In the genomic region with DNA sequence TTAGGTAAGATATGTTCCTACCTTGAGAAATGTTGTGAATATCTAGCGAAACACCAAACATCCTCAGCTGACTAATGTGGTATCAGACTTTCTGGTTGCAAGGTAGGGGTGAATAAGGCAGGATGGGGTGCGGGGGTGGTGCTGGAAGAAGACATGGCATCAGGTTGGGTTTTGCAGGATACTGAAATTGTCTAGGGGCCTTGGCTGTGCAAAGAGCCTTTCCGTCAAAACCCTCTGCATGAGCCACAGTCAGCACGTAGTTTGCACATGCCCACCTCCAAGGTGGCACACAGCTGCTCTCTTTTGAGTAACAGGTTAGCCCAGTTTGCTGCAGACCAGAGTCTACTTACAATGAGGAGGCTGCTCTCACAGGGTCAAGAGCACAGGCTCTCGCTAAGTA, we compare ENCODE assay signal across 13 cellular contexts. TPM values are rescaled to one million over a fixed set of nuclear protein-coding genes. Genes with fewer than 3 reads are reported as not detected.
A peak's percentile ranks its signal among the peaks of the same experiment; 100 is the strongest.
DNase-seq lines count a peak whose midpoint lies in the region; TF ChIP-seq lines count a peak whose summit lies in the region.
"Had no signal": no experiment of that assay in that cellular context is flagged by ENCODE, and none has a peak within 500 bp of the region (broad histone marks: within the 10 kb centered on the region; RNA-seq: fewer than 3 reads in every experiment).

No MANE protein-coding gene starts in this region.

- no peak for TF ChIP-seq CTCF in smooth muscle cell (IDR thresholded peaks at IDR 0.05; ENCODE audit: borderline replicate concordance, insufficient read depth, poor library complexity, severe bottlenecking)
- TF ChIP-seq CTCF in vagina (IDR thresholded peaks at IDR 0.05): no peak

- peak overlapping the region; percentile 48 to 94 (median 86) for H3K27ac Mint-ChIP-seq in CD8-positive, alpha-beta memory T cell
- peak overlapping the region; percentile 95 for H3K27ac Mint-ChIP-seq in activated CD4-positive, alpha-beta T cell treated with anti-CD3 and anti-CD28 coated beads, Interleukin-2, amount 10 ng/mL, durations not matched to agents 24 days and 14 days
- H3K27ac Mint-ChIP-seq in activated naive CD4-positive, alpha-beta T cell treated with anti-CD3 and anti-CD28 coated beads, Interleukin-2, amount 50 U/mL, for 24 hours: peak overlapping the region; percentile 100

- WGBS in smooth muscle cell (ENCODE audit: low lambda C conversion rate): 99% methylated on average over 5 of the region's 5 CpGs

- no peaks in the 10 kb centered on the region for H3K27me3 ChIP-seq in CD8-positive, alpha-beta memory T cell (ENCODE audit: insufficient read depth, low read length, poor library complexity, severe bottlenecking)
- H3K27me3 ChIP-seq in smooth muscle cell (ENCODE audit: low read depth): no peaks in the 10 kb centered on the region
- no peaks in the 10 kb centered on the region for H3K27me3 ChIP-seq in vagina
- H3K27me3 ChIP-seq: left lung, right lobe of liver had no signal

- CTCF ChIA-PET in CD8-positive, alpha-beta memory T cell (lab: Charles Lee): interaction anchor here (9.7 kb wide), 1 partner anchor 12 kb away, joined by 57 read pairs; no protein-coding TSS in a partner anchor

- H3K4me1 ChIP-seq in CD8-positive, alpha-beta memory T cell (ENCODE audit: insufficient read depth, low read length): peaks cover 80% of the 10 kb centered on the region
- H3K4me1 ChIP-seq in smooth muscle cell (ENCODE audit: low read depth) (peaks cover 3% of the 10 kb centered on the region), vagina (no peaks in the 10 kb centered on the region)
- H3K4me1 ChIP-seq: right lobe of liver had no signal

- no peaks in the 10 kb centered on the region for H3K27me3 Mint-ChIP-seq in CD8-positive, alpha-beta memory T cell
- peaks cover 2% of the 10 kb centered on the region for H3K27me3 Mint-ChIP-seq in activated CD4-positive, alpha-beta T cell treated with anti-CD3 and anti-CD28 coated beads, Interleukin-2, amount 10 ng/mL, durations not matched to agents 24 days and 14 days
- no peaks in the 10 kb centered on the region for H3K27me3 Mint-ChIP-seq in activated naive CD4-positive, alpha-beta T cell treated with anti-CD3 and anti-CD28 coated beads, Interleukin-2, amount 50 U/mL, for 24 hours
- H3K27me3 Mint-ChIP-seq: IgD-negative memory B cell, naive B cell had no signal

- peaks cover 0 to 8% (median 2%) of the 10 kb centered on the region in 5 donors for H3K9me3 Mint-ChIP-seq in CD8-positive, alpha-beta memory T cell
- H3K9me3 Mint-ChIP-seq in activated CD4-positive, alpha-beta T cell treated with anti-CD3 and anti-CD28 coated beads, Interleukin-2, amount 10 ng/mL, durations not matched to agents 24 days and 14 days: peaks cover 13% of the 10 kb centered on the region
- peaks cover 15% of the 10 kb centered on the region for H3K9me3 Mint-ChIP-seq in activated naive CD4-positive, alpha-beta T cell treated with anti-CD3 and anti-CD28 coated beads, Interleukin-2, amount 50 U/mL, for 24 hours

- H4K20me1 ChIP-seq in smooth muscle cell (ENCODE audit: low read depth): peaks cover 6% of the 10 kb centered on the region

- POLR2A ChIA-PET in CD8-positive, alpha-beta memory T cell (lab: Charles Lee): no interaction called here

- H3K36me3 ChIP-seq in CD8-positive, alpha-beta memory T cell (ENCODE audit: insufficient read depth, low read length): peaks cover 20% of the 10 kb centered on the region
- H3K36me3 ChIP-seq in smooth muscle cell (ENCODE audit: low read depth) (peaks cover 11% of the 10 kb centered on the region), vagina (peaks cover 0 to 59% of the 10 kb centered on the region in 2 donors)

- H3K36me3 Mint-ChIP-seq in CD8-positive, alpha-beta memory T cell: peaks cover 24 to 67% (median 40%) of the 10 kb centered on the region in 3 donors
- H3K36me3 Mint-ChIP-seq in activated CD4-positive, alpha-beta T cell treated with anti-CD3 and anti-CD28 coated beads, Interleukin-2, amount 10 ng/mL, durations not matched to agents 24 days and 14 days (ENCODE audit: low read depth): peaks cover 91% of the 10 kb centered on the region
- peaks cover 75% of the 10 kb centered on the region for H3K36me3 Mint-ChIP-seq in activated naive CD4-positive, alpha-beta T cell treated with anti-CD3 and anti-CD28 coated beads, Interleukin-2, amount 50 U/mL, for 24 hours

- intact Hi-C loops in activated CD4-positive, alpha-beta T cell treated with anti-CD3 and anti-CD28 coated beads, Interleukin-2, amount 10 ng/mL, durations not matched to agents 24 days and 14 days (cut with micrococcal nuclease): loop anchor here (5.0 kb wide), 1 partner anchor 1017 kb away; a partner anchor contains a TSS
- intact Hi-C loops in vagina (cut with DNase I): no loop called here

- H3K4me2 ChIP-seq in smooth muscle cell: no peak overlapping the region

- peaks cover 72 to 88% (median 85%) of the 10 kb centered on the region in 3 donors for H3K4me1 Mint-ChIP-seq in CD8-positive, alpha-beta memory T cell
- H3K4me1 Mint-ChIP-seq in activated CD4-positive, alpha-beta T cell treated with anti-CD3 and anti-CD28 coated beads, Interleukin-2, amount 10 ng/mL, durations not matched to agents 24 days and 14 days: peaks cover 80% of the 10 kb centered on the region
- H3K4me1 Mint-ChIP-seq in activated naive CD4-positive, alpha-beta T cell treated with anti-CD3 and anti-CD28 coated beads, Interleukin-2, amount 50 U/mL, for 24 hours: peaks cover 79% of the 10 kb centered on the region
- H3K4me1 Mint-ChIP-seq: naive B cell had no signal

- H3K9ac ChIP-seq in smooth muscle cell (ENCODE audit: low read depth): no peak overlapping the region

- DNase-seq in CD8-positive, alpha-beta memory T cell: peak in 2 of 5 donors; percentile 6 to 31
- DNase-seq in activated CD4-positive, alpha-beta T cell treated with anti-CD3 and anti-CD28 coated beads, Interleukin-2, amount 10 ng/mL, durations not matched to agents 24 days and 14 days: peak; percentile 77
- DNase-seq in stimulated activated CD4-positive, alpha-beta T cell treated with anti-CD3 and anti-CD28 coated beads, Interleukin-1b, Interleukin-23, amount 100 ng/mL, for 48 hours: peak; percentile 70
- DNase-seq in smooth muscle cell (lab: John Stamatoyannopoulos, UW; ENCODE audit: unreplicated experiment) (no peak), NCI-H1105 (lab: John Stamatoyannopoulos, UW) (no peak), vagina (ENCODE audit: extremely low spot score in 2 of 2) (no peak), hippocampal formation (lab: John Stamatoyannopoulos, UW) (no peak)
- DNase-seq: left lung, naive B cell, right lobe of liver had no signal

- peaks cover 18% of the 10 kb centered on the region for H3F3A ChIP-seq in smooth muscle cell (ENCODE audit: low read depth)

- H3K27ac ChIP-seq in CD8-positive, alpha-beta memory T cell (ENCODE audit: low read depth, low read length): no peak overlapping the region
- H3K27ac ChIP-seq in smooth muscle cell (ENCODE audit: low read depth): no peak overlapping the region
- H3K27ac ChIP-seq in vagina: no peak overlapping the region
- H3K27ac ChIP-seq: right lobe of liver had no signal

- no peak overlapping the region for H3K4me3 ChIP-seq in CD8-positive, alpha-beta memory T cell (ENCODE audit: low read length)
- H3K4me3 ChIP-seq in smooth muscle cell (no peak overlapping the region), vagina (no peak overlapping the region)
- H3K4me3 ChIP-seq: GM12878, left lung, right lobe of liver had no signal

- no peak overlapping the region for H2AFZ ChIP-seq in smooth muscle cell (ENCODE audit: low read depth)

- no peaks in the 10 kb centered on the region for H3K79me2 ChIP-seq in smooth muscle cell (ENCODE audit: low read depth)

- H3K9me3 ChIP-seq in CD8-positive, alpha-beta memory T cell (ENCODE audit: low read length): no peaks in the 10 kb centered on the region
- no peaks in the 10 kb centered on the region for H3K9me3 ChIP-seq in smooth muscle cell (replicated peaks; ENCODE audit: low read depth)
- no peaks in the 10 kb centered on the region for H3K9me3 ChIP-seq in vagina
- H3K9me3 ChIP-seq: left lung, right lobe of liver had no signal

- H3K4me3 Mint-ChIP-seq in CD8-positive, alpha-beta memory T cell: peak overlapping the region; percentile 4 to 82 (median 71)
- peak overlapping the region; percentile 87 for H3K4me3 Mint-ChIP-seq in activated CD4-positive, alpha-beta T cell treated with anti-CD3 and anti-CD28 coated beads, Interleukin-2, amount 10 ng/mL, durations not matched to agents 24 days and 14 days
- H3K4me3 Mint-ChIP-seq in activated naive CD4-positive, alpha-beta T cell treated with anti-CD3 and anti-CD28 coated beads, Interleukin-2, amount 50 U/mL, for 24 hours: peak overlapping the region; percentile 97
- H3K4me3 Mint-ChIP-seq: IgD-negative memory B cell, naive B cell had no signal

- no peak for TF ChIP-seq POLR2A in vagina (IDR thresholded peaks at IDR 0.05)

RNA-seq across cellular contexts. Expression of a gene that starts 42.0 kb away (rescaled TPM):
- 100 to 1,000 TPM; 359 to 366 TPM for total RNA-seq in CD8-positive, alpha-beta memory T cell
- polyA plus RNA-seq in CD8-positive, alpha-beta memory T cell: 68.1 TPM
- total RNA-seq in activated CD4-positive, alpha-beta T cell treated with anti-CD3 and anti-CD28 coated beads, Interleukin-2, amount 10 ng/mL, durations not matched to agents 24 days and 14 days: 390 and 404 TPM in 2 replicates
- total RNA-seq in smooth muscle cell: 136 and 142 TPM in 2 replicates
- polyA plus RNA-seq in smooth muscle cell: 63.9 and 65.6 TPM in 2 replicates
- 88.6 TPM for total RNA-seq in vagina

Comparison
In these comparisons a context has a peak if more than half of its experiments do, and no peak if none do; other contexts are left out.
1. DNase-seq: peak in activated CD4-positive, alpha-beta T cell treated with anti-CD3 and anti-CD28 coated beads, Interleukin-2, amount 10 ng/mL, durations not matched to agents 24 days and 14 days (single experiment) and stimulated activated CD4-positive, alpha-beta T cell treated with anti-CD3 and anti-CD28 coated beads, Interleukin-1b, Interleukin-23, amount 100 ng/mL, for 48 hours (single experiment); none in smooth muscle cell (single experiment), NCI-H1105 (single experiment), vagina (0 of 2) and hippocampal formation (0 of 2).
2. Peak in every context shown above with its lines, with median percentiles within 50 percentile points of each other: H3K27ac Mint-ChIP-seq and H3K4me3 Mint-ChIP-seq.